In genomic region chr19:7869910-7870511, GRCh38 we compare ENCODE assay signal across 8 cellular contexts. TPM values are rescaled to one million over a fixed set of nuclear protein-coding genes. Genes with fewer than 3 reads are reported as not detected.
DNase-seq lines count a peak whose midpoint lies in the region; ATAC-seq and TF ChIP-seq lines count a peak whose summit lies in the region.

No MANE protein-coding gene starts in this region.

- no peak overlapping the region for H3K27ac Mint-ChIP-seq in WTC11
- H3K27ac Mint-ChIP-seq in effector memory CD8-positive, alpha-beta T cell: peak overlapping the region in 1 of 2 donors; percentile 12
- peak overlapping the region in 7 of 10 donors; percentile 63 to 91 (median 80) for H3K27ac Mint-ChIP-seq in naive thymus-derived CD8-positive, alpha-beta T cell

- ATAC-seq in WTC11 (peak; percentile 4), GM21390 (IDR thresholded peaks at IDR 0.05; ENCODE audit: unreplicated experiment) (no peak)
- no peak for ATAC-seq in effector memory CD8-positive, alpha-beta T cell (replicated peaks)
- ATAC-seq in naive thymus-derived CD8-positive, alpha-beta T cell: peak; percentile 15 to 20

- no peaks in the 10 kb centered on the region for H3K36me3 Mint-ChIP-seq in WTC11
- peaks cover 9% of the 10 kb centered on the region for H3K36me3 Mint-ChIP-seq in effector memory CD8-positive, alpha-beta T cell (ENCODE audit: insufficient read depth)
- H3K36me3 Mint-ChIP-seq in naive thymus-derived CD8-positive, alpha-beta T cell: peaks cover 0 to 2% (median 1%) of the 10 kb centered on the region in 3 donors

- no peak for TF ChIP-seq CTCF in WTC11 (IDR thresholded peaks at IDR 0.05)

- CTCF ChIA-PET in WTC11 (lab: Charles Lee): interaction anchor here (0.6 to 3.8 kb wide), 35 partner anchors 8 to 771 kb away, joined by 3 to 92 read pairs (median 10); partner anchors contain the start of genes LRRC8E, MAP2K7, MCOLN1 and SNAPC2

- POLR2A ChIA-PET in WTC11 (lab: Charles Lee): interaction anchor here (0.9 to 1.7 kb wide), 8 partner anchors 12 to 315 kb away, joined by 3 to 19 read pairs (median 4); partner anchors contain the start of genes MAP2K7 and SNAPC2
- POLR2A ChIA-PET in naive thymus-derived CD8-positive, alpha-beta T cell (lab: Charles Lee): interaction anchor here (0.9 to 2.6 kb wide), 13 partner anchors 9 to 521 kb away, joined by 3 to 29 read pairs (median 6); partner anchors contain the start of genes ARHGEF18, EVI5L, MAP2K7 and SNAPC2

- DNase-seq in D341Med (ENCODE audit: low spot score) (peak; percentile 66), WTC11 (ENCODE audit: low spot score) (peak; percentile 93), NCI-H146 (lab: John Stamatoyannopoulos, UW) (no peak), NCI-H2081 (lab: John Stamatoyannopoulos, UW) (no peak)
- peak; percentile 35 to 51 (median 43) for DNase-seq in effector memory CD8-positive, alpha-beta T cell
- peak in 8 of 10 donors; percentile 64 to 86 (median 72) for DNase-seq in naive thymus-derived CD8-positive, alpha-beta T cell

- TF ChIP-seq EP300 in Ishikawa (IDR thresholded peaks at IDR 0.05; ENCODE audit: borderline replicate concordance): no peak

- no peak for TF ChIP-seq RAD21 in Ishikawa (IDR thresholded peaks at IDR 0.05; ENCODE audit: low read depth)

- peaks cover 24% of the 10 kb centered on the region for H3K4me1 Mint-ChIP-seq in WTC11
- peaks cover 28 to 32% of the 10 kb centered on the region in 2 donors for H3K4me1 Mint-ChIP-seq in effector memory CD8-positive, alpha-beta T cell (ENCODE audit: low read depth in 2 of 2)
- H3K4me1 Mint-ChIP-seq in naive thymus-derived CD8-positive, alpha-beta T cell: peaks cover 28 to 58% (median 46%) of the 10 kb centered on the region in 4 donors

- peak overlapping the region; percentile 58 for H3K4me3 Mint-ChIP-seq in WTC11
- peak overlapping the region; percentile 75 to 83 for H3K4me3 Mint-ChIP-seq in effector memory CD8-positive, alpha-beta T cell
- H3K4me3 Mint-ChIP-seq in naive thymus-derived CD8-positive, alpha-beta T cell: peak overlapping the region; percentile 69 to 87 (median 76)

- H3K27me3 Mint-ChIP-seq in WTC11 (ENCODE audit: low read depth): peaks cover 54% of the 10 kb centered on the region
- H3K27me3 Mint-ChIP-seq in effector memory CD8-positive, alpha-beta T cell: peaks cover 29 to 52% of the 10 kb centered on the region in 2 donors
- H3K27me3 Mint-ChIP-seq in naive thymus-derived CD8-positive, alpha-beta T cell: peaks cover 0 to 26% (median 15%) of the 10 kb centered on the region in 5 donors

- no peaks in the 10 kb centered on the region for H3K9me3 Mint-ChIP-seq in WTC11
- H3K9me3 Mint-ChIP-seq in effector memory CD8-positive, alpha-beta T cell: no peaks in the 10 kb centered on the region
- no peaks in the 10 kb centered on the region for H3K9me3 Mint-ChIP-seq in naive thymus-derived CD8-positive, alpha-beta T cell

TF ChIP-seq in Ishikawa, 13 proteins besides CTCF, POLR2A, EP300 and RAD21:
- TF ChIP-seq ZBTB7A (IDR thresholded peaks at IDR 0.05; ENCODE audit: low read depth) (peak; percentile 16; the same call in 1 of the 2 replicates), TEAD4 (IDR thresholded peaks at IDR 0.05) (no peak)
TF ChIP-seq in Ishikawa: peak in this region for 1.

TF ChIP-seq in WTC11, 78 proteins besides CTCF, POLR2A, EP300 and RAD21 (continues in another document):
- TF ChIP-seq, protein P1, sequence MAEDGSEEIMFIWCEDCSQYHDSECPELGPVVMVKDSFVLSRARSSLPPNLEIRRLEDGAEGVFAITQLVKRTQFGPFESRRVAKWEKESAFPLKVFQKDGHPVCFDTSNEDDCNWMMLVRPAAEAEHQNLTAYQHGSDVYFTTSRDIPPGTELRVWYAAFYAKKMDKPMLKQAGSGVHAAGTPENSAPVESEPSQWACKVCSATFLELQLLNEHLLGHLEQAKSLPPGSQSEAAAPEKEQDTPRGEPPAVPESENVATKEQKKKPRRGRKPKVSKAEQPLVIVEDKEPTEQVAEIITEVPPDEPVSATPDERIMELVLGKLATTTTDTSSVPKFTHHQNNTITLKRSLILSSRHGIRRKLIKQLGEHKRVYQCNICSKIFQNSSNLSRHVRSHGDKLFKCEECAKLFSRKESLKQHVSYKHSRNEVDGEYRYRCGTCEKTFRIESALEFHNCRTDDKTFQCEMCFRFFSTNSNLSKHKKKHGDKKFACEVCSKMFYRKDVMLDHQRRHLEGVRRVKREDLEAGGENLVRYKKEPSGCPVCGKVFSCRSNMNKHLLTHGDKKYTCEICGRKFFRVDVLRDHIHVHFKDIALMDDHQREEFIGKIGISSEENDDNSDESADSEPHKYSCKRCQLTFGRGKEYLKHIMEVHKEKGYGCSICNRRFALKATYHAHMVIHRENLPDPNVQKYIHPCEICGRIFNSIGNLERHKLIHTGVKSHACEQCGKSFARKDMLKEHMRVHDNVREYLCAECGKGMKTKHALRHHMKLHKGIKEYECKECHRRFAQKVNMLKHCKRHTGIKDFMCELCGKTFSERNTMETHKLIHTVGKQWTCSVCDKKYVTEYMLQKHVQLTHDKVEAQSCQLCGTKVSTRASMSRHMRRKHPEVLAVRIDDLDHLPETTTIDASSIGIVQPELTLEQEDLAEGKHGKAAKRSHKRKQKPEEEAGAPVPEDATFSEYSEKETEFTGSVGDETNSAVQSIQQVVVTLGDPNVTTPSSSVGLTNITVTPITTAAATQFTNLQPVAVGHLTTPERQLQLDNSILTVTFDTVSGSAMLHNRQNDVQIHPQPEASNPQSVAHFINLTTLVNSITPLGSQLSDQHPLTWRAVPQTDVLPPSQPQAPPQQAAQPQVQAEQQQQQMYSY (CRISPR knock-in tag; IDR thresholded peaks at IDR 0.05): no peak
- TF ChIP-seq, protein P2, sequence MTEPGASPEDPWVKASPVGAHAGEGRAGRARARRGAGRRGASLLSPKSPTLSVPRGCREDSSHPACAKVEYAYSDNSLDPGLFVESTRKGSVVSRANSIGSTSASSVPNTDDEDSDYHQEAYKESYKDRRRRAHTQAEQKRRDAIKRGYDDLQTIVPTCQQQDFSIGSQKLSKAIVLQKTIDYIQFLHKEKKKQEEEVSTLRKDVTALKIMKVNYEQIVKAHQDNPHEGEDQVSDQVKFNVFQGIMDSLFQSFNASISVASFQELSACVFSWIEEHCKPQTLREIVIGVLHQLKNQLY (CRISPR knock-in tag; IDR thresholded peaks at IDR 0.05): no peak
- TF ChIP-seq FOXJ3 (CRISPR knock-in tag; IDR thresholded peaks at IDR 0.05; ENCODE audit: borderline replicate concordance): no peak
- TF ChIP-seq, protein P3, sequence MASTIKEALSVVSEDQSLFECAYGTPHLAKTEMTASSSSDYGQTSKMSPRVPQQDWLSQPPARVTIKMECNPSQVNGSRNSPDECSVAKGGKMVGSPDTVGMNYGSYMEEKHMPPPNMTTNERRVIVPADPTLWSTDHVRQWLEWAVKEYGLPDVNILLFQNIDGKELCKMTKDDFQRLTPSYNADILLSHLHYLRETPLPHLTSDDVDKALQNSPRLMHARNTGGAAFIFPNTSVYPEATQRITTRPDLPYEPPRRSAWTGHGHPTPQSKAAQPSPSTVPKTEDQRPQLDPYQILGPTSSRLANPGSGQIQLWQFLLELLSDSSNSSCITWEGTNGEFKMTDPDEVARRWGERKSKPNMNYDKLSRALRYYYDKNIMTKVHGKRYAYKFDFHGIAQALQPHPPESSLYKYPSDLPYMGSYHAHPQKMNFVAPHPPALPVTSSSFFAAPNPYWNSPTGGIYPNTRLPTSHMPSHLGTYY (CRISPR knock-in tag; IDR thresholded peaks at IDR 0.05): no peak
- no peak for TF ChIP-seq CDX4 (CRISPR knock-in tag; IDR thresholded peaks at IDR 0.05; ENCODE audit: borderline replicate concordance)
- TF ChIP-seq NFATC4 (CRISPR knock-in tag; IDR thresholded peaks at IDR 0.05): no peak
- TF ChIP-seq OVOL2 (CRISPR knock-in tag; IDR thresholded peaks at IDR 0.05; ENCODE audit: borderline replicate concordance): no peak
- no peak for TF ChIP-seq NFE2L1 (CRISPR knock-in tag; IDR thresholded peaks at IDR 0.05)
- TF ChIP-seq MXD4 (CRISPR knock-in tag; IDR thresholded peaks at IDR 0.05; ENCODE audit: borderline replicate concordance): no peak
- TF ChIP-seq TEAD1 (CRISPR knock-in tag; IDR thresholded peaks at IDR 0.05): no peak
- TF ChIP-seq SP1 (CRISPR knock-in tag; conservative IDR thresholded peaks at IDR 0.05): no peak
- no peak for TF ChIP-seq PRRX2 (CRISPR knock-in tag; IDR thresholded peaks at IDR 0.05)

RNA-seq across cellular contexts. Expression of gene PRR36, which starts 4.2 kb away (rescaled TPM):
- total RNA-seq in WTC11 (2021): 21.9 to 34.3 TPM (median 31.0 TPM) in 3 replicates
- under 1 TPM; 0.11 to 0.21 TPM for total RNA-seq in naive thymus-derived CD8-positive, alpha-beta T cell
- polyA plus RNA-seq in naive thymus-derived CD8-positive, alpha-beta T cell: under 1 TPM; 0.03 to 0.18 (median 0.13) TPM

RNA-seq across cellular contexts. Expression of gene LRRC8E, which starts 18.3 kb away (rescaled TPM):
- total RNA-seq in WTC11 (2021): 3.0 to 3.6 TPM (median 3.1 TPM) in 3 replicates
- not detected for total RNA-seq in naive thymus-derived CD8-positive, alpha-beta T cell
- polyA plus RNA-seq in naive thymus-derived CD8-positive, alpha-beta T cell: not detected

RNA-seq across cellular contexts. Expression of gene MAP2K7, which starts 33.7 kb away (rescaled TPM):
- 39.4 to 46.9 TPM (median 46.3 TPM) in 3 replicates for total RNA-seq in WTC11 (2021)
- 10 to 100 TPM; 85.7 to 86.9 TPM for total RNA-seq in naive thymus-derived CD8-positive, alpha-beta T cell
- polyA plus RNA-seq in naive thymus-derived CD8-positive, alpha-beta T cell: 1 to 10 TPM; 1.8 to 5.1 (median 2.3) TPM

RNA-seq across cellular contexts. Expression of gene EVI5L, which starts 40.0 kb away (rescaled TPM):
- total RNA-seq in WTC11 (2021): 10.5 to 13.7 TPM (median 13.6 TPM) in 3 replicates
- total RNA-seq in naive thymus-derived CD8-positive, alpha-beta T cell: 10 to 100 TPM; 10.5 to 11.5 TPM
- 1 to 10 TPM; 1.1 to 2.7 (median 1.7) TPM for polyA plus RNA-seq in naive thymus-derived CD8-positive, alpha-beta T cell

RNA-seq across cellular contexts. Expression of gene TGFBR3L, which starts 44.6 kb away (rescaled TPM):
- total RNA-seq in WTC11 (2021): 4.1 to 7.4 TPM (median 6.5 TPM) in 3 replicates
- total RNA-seq in naive thymus-derived CD8-positive, alpha-beta T cell: under 1 TPM; 0.41 to 0.57 TPM
- polyA plus RNA-seq in naive thymus-derived CD8-positive, alpha-beta T cell: under 1 TPM in 1 of 3 donors, not detected in 2; 0.60 TPM

Comparison
In these comparisons a context has a peak if more than half of its experiments do, and no peak if none do; other contexts are left out.
1. DNase-seq: peak in D341Med (single experiment), WTC11 (single experiment), effector memory CD8-positive, alpha-beta T cell (3 of 3) and naive thymus-derived CD8-positive, alpha-beta T cell (8 of 10); none in NCI-H146 (single experiment) and NCI-H2081 (0 of 2).
2. ATAC-seq: peak in WTC11 (single experiment) and naive thymus-derived CD8-positive, alpha-beta T cell (2 of 2); none in effector memory CD8-positive, alpha-beta T cell (single experiment) and GM21390 (single experiment).
3. RNA of gene PRR36, which starts 4.2 kb away (total RNA-seq): 21.9 to 34.3 TPM in WTC11; 0.11 to 0.21 TPM in naive thymus-derived CD8-positive, alpha-beta T cell; every median in the first group is over 10 times any median in the second.
4. Peak in every context shown above with its lines, with median percentiles within 50 percentile points of each other: H3K4me3 Mint-ChIP-seq.